ENCODE assay signal across 23 cellular contexts in genomic region chr17:2962729-2963128, GRCh38.
"Had no signal": no experiment of that assay in that cellular context is flagged by ENCODE, and none has a peak within 500 bp of the region (broad histone marks: within the 10 kb centered on the region; RNA-seq: fewer than 3 reads in every experiment).

No MANE protein-coding gene starts in this region.

- H3K9me3 ChIP-seq: esophagus squamous epithelium, heart right ventricle, left ventricle myocardium inferior, mucosa of descending colon, ovary had no signal

- H3K9me3 Mint-ChIP-seq: activated naive CD4-positive, alpha-beta T cell treated with anti-CD3 and anti-CD28 coated beads, Interleukin-2, amount 50 U/mL, for 24 hours; activated T-cell treated with anti-CD3 and anti-CD28 coated beads, Interleukin-2, amount 50 U/mL, for 72 hours; dendritic cell treated with granulocyte-macrophage colony-stimulating factor and Interleukin-4, amounts not matched to agents 40 ng/mL and 50 ng/mL, for 4 days; immature natural killer cell; memory B cell; naive B cell; neural progenitor cell; stimulated activated naive CD8-positive, alpha-beta T cell treated with anti-CD3 and anti-CD28 coated beads, Interleukin-15, amount 100 ng/mL, for 72 hours had no signal

- H3K27ac Mint-ChIP-seq: activated naive CD4-positive, alpha-beta T cell treated with anti-CD3 and anti-CD28 coated beads, Interleukin-2, amount 50 U/mL, for 24 hours; activated T-cell treated with anti-CD3 and anti-CD28 coated beads, Interleukin-2, amount 50 U/mL, for 72 hours; dendritic cell treated with granulocyte-macrophage colony-stimulating factor and Interleukin-4, amounts not matched to agents 40 ng/mL and 50 ng/mL, for 4 days; memory B cell; neural progenitor cell; stimulated activated naive CD8-positive, alpha-beta T cell treated with anti-CD3 and anti-CD28 coated beads, Interleukin-15, amount 100 ng/mL, for 72 hours had no signal

- H3K36me3 Mint-ChIP-seq: neural progenitor cell had no signal

- H3K27me3 ChIP-seq: esophagus squamous epithelium, heart right ventricle, neural progenitor cell, ovary had no signal

- H3K27me3 Mint-ChIP-seq: activated naive CD4-positive, alpha-beta T cell treated with anti-CD3 and anti-CD28 coated beads, Interleukin-2, amount 50 U/mL, for 24 hours; dendritic cell treated with granulocyte-macrophage colony-stimulating factor and Interleukin-4, amounts not matched to agents 40 ng/mL and 50 ng/mL, for 4 days; memory B cell; stimulated activated naive CD8-positive, alpha-beta T cell treated with anti-CD3 and anti-CD28 coated beads, Interleukin-15, amount 100 ng/mL, for 72 hours had no signal

- ATAC-seq: activated T-cell treated with anti-CD3 and anti-CD28 coated beads, Interleukin-2, amount 50 U/mL, for 72 hours; heart right ventricle; mucosa of descending colon; sciatic nerve; stimulated activated naive CD8-positive, alpha-beta T cell treated with anti-CD3 and anti-CD28 coated beads, Interleukin-15, amount 100 ng/mL, for 72 hours had no signal

- H3K27ac ChIP-seq: esophagus squamous epithelium, heart right ventricle, left ventricle myocardium inferior, neural progenitor cell, ovary, WERI-Rb-1 had no signal

- H3K36me3 ChIP-seq: esophagus squamous epithelium, left ventricle myocardium inferior, neural progenitor cell, ovary had no signal

- H3K4me3 ChIP-seq: esophagus squamous epithelium, heart right ventricle, left ventricle myocardium inferior, mucosa of descending colon, neural progenitor cell, ovary, smooth muscle cell had no signal

- H3K4me3 Mint-ChIP-seq: activated naive CD4-positive, alpha-beta T cell treated with anti-CD3 and anti-CD28 coated beads, Interleukin-2, amount 50 U/mL, for 24 hours; activated T-cell treated with anti-CD3 and anti-CD28 coated beads, Interleukin-2, amount 50 U/mL, for 72 hours; dendritic cell treated with granulocyte-macrophage colony-stimulating factor and Interleukin-4, amounts not matched to agents 40 ng/mL and 50 ng/mL, for 4 days; immature natural killer cell; memory B cell; naive B cell; stimulated activated naive CD8-positive, alpha-beta T cell treated with anti-CD3 and anti-CD28 coated beads, Interleukin-15, amount 100 ng/mL, for 72 hours had no signal

- H3K4me1 Mint-ChIP-seq: activated naive CD4-positive, alpha-beta T cell treated with anti-CD3 and anti-CD28 coated beads, Interleukin-2, amount 50 U/mL, for 24 hours; memory B cell; stimulated activated naive CD8-positive, alpha-beta T cell treated with anti-CD3 and anti-CD28 coated beads, Interleukin-15, amount 100 ng/mL, for 72 hours had no signal

- DNase-seq: activated CD4-positive, alpha-beta T cell treated with anti-CD3 and anti-CD28 coated beads, Interleukin-2, amount 50 U/mL, for 48 hours; activated gamma-delta T cell; activated T-cell treated with anti-CD3 and anti-CD28 coated beads, Interleukin-2, amount 50 U/mL, for 72 hours; effector CD8-positive, alpha-beta T cell; esophagus squamous epithelium; heart right ventricle; immature natural killer cell; kidney glomerular epithelial cell; left ventricle myocardium inferior; mucosa of descending colon; naive B cell; ovary; stimulated activated CD4-positive, alpha-beta T cell treated with anti-CD3 and anti-CD28 coated beads, Interleukin-4, amount 100 ng/mL, for 1 hour; stimulated activated naive CD8-positive, alpha-beta T cell treated with anti-CD3 and anti-CD28 coated beads, Interleukin-15, amount 100 ng/mL, for 72 hours; SW 1271; T-helper 2 cell; WERI-Rb-1 had no signal
